2 cellular contexts compared by ENCODE assay signal in genomic region chr3:39148116-39149058, GRCh38.
TF ChIP-seq lines count a peak whose summit lies in the region.

No MANE protein-coding gene starts in this region.

TF ChIP-seq in SK-N-SH, 30 proteins besides CTCF, POLR2A, EP300 and RAD21:
- TF ChIP-seq NFIC (IDR thresholded peaks at IDR 0.05; ENCODE audit: borderline replicate concordance) = no peak
TF ChIP-seq in SK-N-SH: peak in this region for 0.

TF ChIP-seq in SK-N-SH treated with all-trans-retinoic acid at 6 μM for 48 hours, 23 proteins besides CTCF, POLR2A, EP300 and RAD21:
- TF ChIP-seq ZNF565 (CRISPR knock-in tag; conservative IDR thresholded peaks at IDR 0.05; ENCODE audit: low read depth) (no peak), ZNF70 (CRISPR knock-in tag; IDR thresholded peaks at IDR 0.05) (no peak), PPARA (CRISPR knock-in tag; IDR thresholded peaks at IDR 0.05; ENCODE audit: borderline replicate concordance) (no peak), ARNTL (CRISPR knock-in tag; IDR thresholded peaks at IDR 0.05; ENCODE audit: borderline replicate concordance, low read depth) (no peak), ZFP30 (CRISPR knock-in tag; IDR thresholded peaks at IDR 0.05) (no peak), BACH2 (CRISPR knock-in tag; IDR thresholded peaks at IDR 0.05; ENCODE audit: borderline replicate concordance) (no peak), POU6F1 (CRISPR knock-in tag; IDR thresholded peaks at IDR 0.05; ENCODE audit: borderline replicate concordance, low read depth) (no peak), TCF4 (CRISPR knock-in tag; IDR thresholded peaks at IDR 0.05; ENCODE audit: borderline replicate concordance) (no peak), RARB (CRISPR knock-in tag; IDR thresholded peaks at IDR 0.05) (no peak), GLIS3 (CRISPR knock-in tag; IDR thresholded peaks at IDR 0.05) (no peak), OSR1 (CRISPR knock-in tag; IDR thresholded peaks at IDR 0.05) (no peak), ISL1 (CRISPR knock-in tag; IDR thresholded peaks at IDR 0.05) (no peak), CREB5 (CRISPR knock-in tag; IDR thresholded peaks at IDR 0.05; ENCODE audit: low read depth) (no peak), SNAI2 (CRISPR knock-in tag; IDR thresholded peaks at IDR 0.05) (no peak), ZNF8 (CRISPR knock-in tag; IDR thresholded peaks at IDR 0.05) (no peak), CSDC2 (CRISPR knock-in tag; IDR thresholded peaks at IDR 0.05) (no peak), TSHZ2 (CRISPR knock-in tag; IDR thresholded peaks at IDR 0.05) (no peak), PATZ1 (CRISPR knock-in tag; IDR thresholded peaks at IDR 0.05; ENCODE audit: borderline replicate concordance) (no peak)
